Comparison of ENCODE assay signal across 16 cellular contexts in genomic region chr12:6238875-6239274, GRCh38. TPM values are rescaled to one million over a fixed set of nuclear protein-coding genes. Genes with fewer than 3 reads are reported as not detected.
DNase-seq lines count a peak whose midpoint lies in the region; ATAC-seq and TF ChIP-seq lines count a peak whose summit lies in the region.
"Had no signal": no experiment of that assay in that cellular context is flagged by ENCODE, and none has a peak within 500 bp of the region (broad histone marks: within the 10 kb centered on the region; RNA-seq: fewer than 3 reads in every experiment).

No MANE protein-coding gene starts in this region.

- no peak overlapping the region for H3K14ac ChIP-seq in mesenchymal stem cell (ENCODE audit: low read length in 2 of 2)

- H2BK5ac ChIP-seq in mesenchymal stem cell (ENCODE audit: low read depth, low read length, poor library complexity, severe bottlenecking): no peak overlapping the region

- H3K79me1 ChIP-seq in mesenchymal stem cell (replicated peaks; ENCODE audit: low read length, poor library complexity, severe bottlenecking): no peaks in the 10 kb centered on the region

- H2AFZ ChIP-seq in parathyroid adenoma: no peak overlapping the region
- no peak overlapping the region for H2AFZ ChIP-seq in mesenchymal stem cell (ENCODE audit: low read depth, low read length)
- H2AFZ ChIP-seq: GM23338 had no signal

- no peaks in the 10 kb centered on the region for H3K79me2 ChIP-seq in parathyroid adenoma

- H3K9ac ChIP-seq in parathyroid adenoma: no peak overlapping the region
- H3K9ac ChIP-seq in mesenchymal stem cell (ENCODE audit: low read length): no peak overlapping the region

- ATAC-seq in upper lobe of right lung: no peak
- no peak for ATAC-seq in HG03457 (IDR thresholded peaks at IDR 0.05; ENCODE audit: unreplicated experiment)
- ATAC-seq: A549; CD8-positive, alpha-beta T cell; GM12878; GM23338 had no signal

- H3K27me3 ChIP-seq in parathyroid adenoma (ENCODE audit: control insufficient read depth, insufficient read depth, low read length): no peaks in the 10 kb centered on the region
- no peaks in the 10 kb centered on the region for H3K27me3 ChIP-seq in upper lobe of right lung
- H3K27me3 ChIP-seq in mesenchymal stem cell (ENCODE audit: control insufficient read depth in 1 of 2, insufficient read depth in 1 of 2, low read length in 2 of 2): no peaks in the 10 kb centered on the region
- H3K27me3 ChIP-seq: BE2C had no signal

- H2BK12ac ChIP-seq in mesenchymal stem cell (ENCODE audit: low read length in 2 of 2): no peak overlapping the region

- H3K4me1 ChIP-seq in parathyroid adenoma (peaks cover 81% of the 10 kb centered on the region), upper lobe of right lung (peaks cover 19% of the 10 kb centered on the region), mesenchymal stem cell (ENCODE audit: control insufficient read depth, insufficient read depth, low read depth, low read length) (peaks cover 7% of the 10 kb centered on the region)
- H3K4me1 ChIP-seq: A549 had no signal

- H3K4me2 ChIP-seq in parathyroid adenoma (ENCODE audit: low read length) (no peak overlapping the region), mesenchymal stem cell (ENCODE audit: low read length, poor library complexity, severe bottlenecking) (no peak overlapping the region)
- H3K4me2 ChIP-seq: A549, GM23338 had no signal

- POLR2A ChIA-PET in RWPE1 (lab: Yijun Ruan, JAX; ENCODE audit: low non-redundant PET): no interaction called here

- H3K9me3 ChIP-seq in parathyroid adenoma (ENCODE audit: control insufficient read depth, low read length): no peaks in the 10 kb centered on the region
- no peaks in the 10 kb centered on the region for H3K9me3 ChIP-seq in upper lobe of right lung
- no peaks in the 10 kb centered on the region for H3K9me3 ChIP-seq in mesenchymal stem cell (ENCODE audit: control insufficient read depth, low read length)
- H3K9me3 ChIP-seq: A549, BE2C had no signal

- no peak overlapping the region for H4K91ac ChIP-seq in mesenchymal stem cell (ENCODE audit: low read length)

- WGBS in mesenchymal stem cell: 96% methylated on average over 3 of the region's 3 CpGs

- CTCF ChIA-PET in RWPE1 (lab: Yijun Ruan, JAX): no interaction called here

- H3K18ac ChIP-seq in mesenchymal stem cell (ENCODE audit: low read depth in 1 of 2, low read length in 2 of 2): no peak overlapping the region

- DNase-seq in RWPE1 (ENCODE audit: low spot score): no peak
- peak; percentile 3 for DNase-seq in upper lobe of right lung
- DNase-seq in amniotic stem cell (lab: John Stamatoyannopoulos, UW): no peak
- DNase-seq in mesenchymal stem cell: no peak
- DNase-seq: BE2C; CD8-positive, alpha-beta T cell; COR-L47; DMS153; H7; IMR-90 had no signal

- no peak overlapping the region for H2BK15ac ChIP-seq in mesenchymal stem cell (ENCODE audit: low read depth, poor library complexity, severe bottlenecking)

- no peak overlapping the region for H3K4ac ChIP-seq in mesenchymal stem cell (ENCODE audit: low read depth in 1 of 2, low read length in 2 of 2)

- H3K27ac ChIP-seq in C4-2B (peak overlapping the region; percentile 87), RWPE1 (0 out of 2 replicates have a peak overlapping the region, but pooled peaks have one; percentile 9), parathyroid adenoma (peak overlapping the region; percentile 99), upper lobe of right lung (no peak overlapping the region), mesenchymal stem cell (ENCODE audit: low read length, poor library complexity, severe bottlenecking) (no peak overlapping the region)
- H3K27ac ChIP-seq: A549 had no signal

- no peak overlapping the region for H2AK5ac ChIP-seq in mesenchymal stem cell (ENCODE audit: low read length, severe bottlenecking)

- H4K8ac ChIP-seq in mesenchymal stem cell (ENCODE audit: low read length): no peak overlapping the region

- TF ChIP-seq CTCF in C4-2B (conservative IDR thresholded peaks at IDR 0.05) (no peak), RWPE1 (conservative IDR thresholded peaks at IDR 0.05; ENCODE audit: low read depth) (no peak), parathyroid adenoma (IDR thresholded peaks at IDR 0.05) (no peak), upper lobe of right lung (IDR thresholded peaks at IDR 0.05) (no peak)

- H3K36me3 ChIP-seq in parathyroid adenoma (ENCODE audit: control insufficient read depth, insufficient read depth, low read length) (peaks cover 3% of the 10 kb centered on the region), upper lobe of right lung (peaks cover 60% of the 10 kb centered on the region), mesenchymal stem cell (ENCODE audit: control insufficient read depth in 1 of 2, insufficient read depth in 2 of 2, low read depth in 1 of 2, low read length in 2 of 2) (peaks cover 17 to 55% of the 10 kb centered on the region in 2 experiments)

- intact Hi-C loops in upper lobe of right lung (cut with DNase I): no loop called here

- H2BK120ac ChIP-seq in mesenchymal stem cell (ENCODE audit: low read depth, low read length): no peak overlapping the region

- H3K4me3 ChIP-seq in parathyroid adenoma (ENCODE audit: low read depth, low read length) (no peak overlapping the region), upper lobe of right lung (no peak overlapping the region), mesenchymal stem cell (ENCODE audit: insufficient read depth in 1 of 2, low read depth in 1 of 2, low read length in 2 of 2) (no peak overlapping the region)
- H3K4me3 ChIP-seq: A549, GM12878, GM23338 had no signal

- H3K23ac ChIP-seq in mesenchymal stem cell (ENCODE audit: low read length in 2 of 2): no peak overlapping the region

RNA-seq across cellular contexts. Expression of gene CD9, which starts 38.7 kb away (rescaled TPM):
- total RNA-seq in upper lobe of right lung: 445 TPM
- 253 TPM for polyA plus RNA-seq in mesenchymal stem cell (2013, experiment 1 of 2)
- 270 TPM for polyA plus RNA-seq in mesenchymal stem cell (2013, experiment 2 of 2)

Comparison
In these comparisons a context has a peak if more than half of its experiments do, and no peak if none do; other contexts are left out.
1. H3K27ac ChIP-seq: peak in C4-2B (single experiment), RWPE1 (single experiment) and parathyroid adenoma (single experiment); none in upper lobe of right lung (single experiment) and mesenchymal stem cell (single experiment).